37 cellular contexts compared by ENCODE assay signal in genomic region chr19:5060591-5061339, GRCh38.
DNase-seq lines count a peak whose midpoint lies in the region; ATAC-seq and TF ChIP-seq lines count a peak whose summit lies in the region.
"Had no signal": no experiment of that assay in that cellular context is flagged by ENCODE, and none has a peak within 500 bp of the region (broad histone marks: within the 10 kb centered on the region; RNA-seq: fewer than 3 reads in every experiment).

No MANE protein-coding gene starts in this region.

- H3K27ac Mint-ChIP-seq in naive thymus-derived CD4-positive, alpha-beta T cell = no peak overlapping the region
- H3K27ac Mint-ChIP-seq: activated naive CD8-positive, alpha-beta T cell treated with anti-CD3 and anti-CD28 coated beads for 36 hours; IgD-negative memory B cell; immature natural killer cell; mesothelial cell of epicardium; naive thymus-derived CD8-positive, alpha-beta T cell had no signal

- no peaks in the 10 kb centered on the region for H3K27me3 Mint-ChIP-seq in naive thymus-derived CD4-positive, alpha-beta T cell
- H3K27me3 Mint-ChIP-seq: activated naive CD8-positive, alpha-beta T cell treated with anti-CD3 and anti-CD28 coated beads for 36 hours; IgD-negative memory B cell; naive thymus-derived CD8-positive, alpha-beta T cell had no signal

- DNase-seq in DMS 273 (lab: John Stamatoyannopoulos, UW; ENCODE audit: unreplicated experiment) (peak; percentile 86), DMS 273 treated with DMSO at 0.1 percent for 48 hours (lab: John Stamatoyannopoulos, UW) (no peak), RWPE1 (ENCODE audit: low spot score) (no peak), right cardiac atrium (peak; percentile 63 to 89 (median 81)), head of caudate nucleus (no peak)
- DNase-seq in naive thymus-derived CD4-positive, alpha-beta T cell = no peak
- DNase-seq: activated CD4-positive, alpha-beta T cell treated with anti-CD3 and anti-CD28 coated beads for 48 hours; activated CD8-positive, alpha-beta memory T cell treated with anti-CD3 and anti-CD28 coated beads for 24 hours; activated effector memory CD4-positive, alpha-beta T cell treated with anti-CD3 and anti-CD28 coated beads, Interleukin-2, amount 50 U/mL, for 16 hours; activated naive CD8-positive, alpha-beta T cell treated with anti-CD3 and anti-CD28 coated beads for 36 hours; central memory CD4-positive, alpha-beta T cell; dermis blood vessel endothelial cell; esophagus squamous epithelium; GOT3; hypothalamus; immature natural killer cell; naive thymus-derived CD8-positive, alpha-beta T cell; NCI-H1092 treated with DMSO at 0.1 percent for 48 hours; NCI-H2107; NCI-H510A; NK-92 treated with Interleukin-12 subunit alpha and Interleukin-12 subunit beta, amount 100 ng/mL, for 24 hours; PC-3; SHP77 treated with DMSO at 0.1 percent for 48 hours; stimulated activated CD4-positive, alpha-beta T cell treated with anti-CD3 and anti-CD28 coated beads, Interleukin-12 subunit alpha, Interleukin-12 subunit beta, amount 100 ng/mL, for 4 hours; stimulated activated CD4-positive, alpha-beta T cell treated with anti-CD3 and anti-CD28 coated beads, Interleukin-4, amount 100 ng/mL, for 1 hour had no signal

- H3K4me3 Mint-ChIP-seq in naive thymus-derived CD4-positive, alpha-beta T cell = no peak overlapping the region
- H3K4me3 Mint-ChIP-seq: activated naive CD8-positive, alpha-beta T cell treated with anti-CD3 and anti-CD28 coated beads for 36 hours; CD14-positive monocyte; immature natural killer cell; mesothelial cell of epicardium; naive thymus-derived CD8-positive, alpha-beta T cell had no signal

- H3K4me3 ChIP-seq in right cardiac atrium (ENCODE audit: low read length) (no peak overlapping the region), skeletal muscle tissue (ENCODE audit: low read length in 3 of 3) (peak overlapping the region in 1 of 3 donors; percentile 29)
- no peak overlapping the region for H3K4me3 ChIP-seq in naive thymus-derived CD4-positive, alpha-beta T cell (ENCODE audit: low read length)
- H3K4me3 ChIP-seq: ascending aorta, esophagus squamous epithelium, gastroesophageal sphincter, pancreas, right lobe of liver, upper lobe of left lung had no signal

- CTCF ChIA-PET in RWPE1 (lab: Yijun Ruan, JAX) = no interaction called here
- CTCF ChIA-PET in naive thymus-derived CD4-positive, alpha-beta T cell (lab: Charles Lee) = no interaction called here

- intact Hi-C loops in right cardiac atrium (cut with DNase I) (no loop called here), head of caudate nucleus (cut with DNase I) (no loop called here)
- intact Hi-C loops in naive thymus-derived CD4-positive, alpha-beta T cell (cut with micrococcal nuclease) = no loop called here

- POLR2A ChIA-PET in RWPE1 (lab: Yijun Ruan, JAX; ENCODE audit: low non-redundant PET) = no interaction called here
- POLR2A ChIA-PET in naive thymus-derived CD4-positive, alpha-beta T cell (lab: Charles Lee) = interaction anchor here (0.6 kb wide), 1 partner anchor 34 kb away, joined by 3 read pairs; no protein-coding TSS in a partner anchor

- 81% methylated on average over 32 of the region's 32 CpGs for WGBS in right cardiac atrium

- peak overlapping the region in 2 of 3 donors; percentile 60 to 73 for H3K9ac ChIP-seq in skeletal muscle tissue (ENCODE audit: low read depth in 1 of 3, low read length in 3 of 3)

- H3K27me3 ChIP-seq in right cardiac atrium (ENCODE audit: control insufficient read depth, insufficient read depth) (no peaks in the 10 kb centered on the region), skeletal muscle tissue (ENCODE audit: control insufficient read depth in 3 of 3, insufficient read depth in 3 of 3, low read length in 3 of 3) (no peaks in the 10 kb centered on the region)
- no peaks in the 10 kb centered on the region for H3K27me3 ChIP-seq in naive thymus-derived CD4-positive, alpha-beta T cell (ENCODE audit: control insufficient read depth in 2 of 2, insufficient read depth in 2 of 2, low read length in 2 of 2)
- H3K27me3 ChIP-seq: ascending aorta, esophagus squamous epithelium, gastroesophageal sphincter, pancreas, right lobe of liver, upper lobe of left lung had no signal

- H3K4me1 ChIP-seq in right cardiac atrium (ENCODE audit: control insufficient read depth, insufficient read depth, low read length) = peaks cover 3% of the 10 kb centered on the region
- peaks cover 0 to 31% (median 14%) of the 10 kb centered on the region in 3 donors for H3K4me1 ChIP-seq in skeletal muscle tissue (ENCODE audit: control insufficient read depth in 3 of 3, insufficient read depth in 3 of 3, low read length in 3 of 3)
- H3K4me1 ChIP-seq in naive thymus-derived CD4-positive, alpha-beta T cell (ENCODE audit: control insufficient read depth in 2 of 2, insufficient read depth in 2 of 2, low read length in 2 of 2) = no peaks in the 10 kb centered on the region
- H3K4me1 ChIP-seq: esophagus squamous epithelium, pancreas, right lobe of liver, upper lobe of left lung had no signal

- H3K4me1 Mint-ChIP-seq in naive thymus-derived CD4-positive, alpha-beta T cell = peaks cover 0 to 3% (median 0%) of the 10 kb centered on the region in 7 donors
- H3K4me1 Mint-ChIP-seq: activated naive CD8-positive, alpha-beta T cell treated with anti-CD3 and anti-CD28 coated beads for 36 hours; CD14-positive monocyte had no signal

- ATAC-seq in right cardiac atrium (peak; percentile 70 to 76), GM18867 (IDR thresholded peaks at IDR 0.05; ENCODE audit: unreplicated experiment) (no peak)
- ATAC-seq in naive thymus-derived CD4-positive, alpha-beta T cell = no peak
- ATAC-seq: gastroesophageal sphincter; naive thymus-derived CD8-positive, alpha-beta T cell; pancreas; PC-3 had no signal

- TF ChIP-seq CTCF in RWPE1 (conservative IDR thresholded peaks at IDR 0.05; ENCODE audit: low read depth) = no peak

- peaks cover 0 to 23% (median 6%) of the 10 kb centered on the region in 11 donors for H3K9me3 Mint-ChIP-seq in naive thymus-derived CD4-positive, alpha-beta T cell

- H3K36me3 Mint-ChIP-seq in naive thymus-derived CD4-positive, alpha-beta T cell = peaks cover 27 to 52% (median 44%) of the 10 kb centered on the region in 5 donors

- H3K27ac ChIP-seq in RWPE1 = peak overlapping the region; percentile 16; the same call in 1 of the 2 replicates
- peak overlapping the region; percentile 55 for H3K27ac ChIP-seq in right cardiac atrium (ENCODE audit: low read length)
- peak overlapping the region; percentile 93 for H3K27ac ChIP-seq in skeletal muscle tissue (ENCODE audit: low read depth, low read length)
- H3K27ac ChIP-seq in naive thymus-derived CD4-positive, alpha-beta T cell (ENCODE audit: low read depth, low read length) = no peak overlapping the region
- H3K27ac ChIP-seq: 22Rv1, ascending aorta, esophagus squamous epithelium, gastroesophageal sphincter, pancreas, right lobe of liver, upper lobe of left lung, VCaP had no signal

- H3K9me3 ChIP-seq in right cardiac atrium (ENCODE audit: control insufficient read depth, low read length) (no peaks in the 10 kb centered on the region), skeletal muscle tissue (ENCODE audit: control insufficient read depth in 3 of 3, low read length in 3 of 3) (no peaks in the 10 kb centered on the region)
- H3K9me3 ChIP-seq in naive thymus-derived CD4-positive, alpha-beta T cell (ENCODE audit: control insufficient read depth in 2 of 3, low read length in 3 of 3) = peaks cover 0 to 8% (median 0%) of the 10 kb centered on the region in 3 experiments
- H3K9me3 ChIP-seq: ascending aorta, esophagus squamous epithelium, pancreas, right lobe of liver had no signal

- peaks cover 8 to 22% (median 21%) of the 10 kb centered on the region in 3 donors for H3K36me3 ChIP-seq in skeletal muscle tissue (ENCODE audit: control insufficient read depth in 3 of 3, insufficient read depth in 3 of 3, low read length in 3 of 3)
- H3K36me3 ChIP-seq in naive thymus-derived CD4-positive, alpha-beta T cell (ENCODE audit: control insufficient read depth in 2 of 3, insufficient read depth in 3 of 3, low read length in 3 of 3) = peaks cover 0 to 66% (median 4%) of the 10 kb centered on the region in 3 experiments

Comparison
In these comparisons a context has a peak if more than half of its experiments do, and no peak if none do; other contexts are left out.
1. DNase-seq: peak in DMS 273 (single experiment) and right cardiac atrium (3 of 3); none in DMS 273 treated with DMSO at 0.1 percent for 48 hours (single experiment), RWPE1 (single experiment), naive thymus-derived CD4-positive, alpha-beta T cell (0 of 9) and head of caudate nucleus (0 of 42).
2. ATAC-seq: peak in right cardiac atrium (2 of 2); none in naive thymus-derived CD4-positive, alpha-beta T cell (single experiment) and GM18867 (single experiment).